8 cellular contexts compared by ENCODE assay signal in the genomic region with DNA sequence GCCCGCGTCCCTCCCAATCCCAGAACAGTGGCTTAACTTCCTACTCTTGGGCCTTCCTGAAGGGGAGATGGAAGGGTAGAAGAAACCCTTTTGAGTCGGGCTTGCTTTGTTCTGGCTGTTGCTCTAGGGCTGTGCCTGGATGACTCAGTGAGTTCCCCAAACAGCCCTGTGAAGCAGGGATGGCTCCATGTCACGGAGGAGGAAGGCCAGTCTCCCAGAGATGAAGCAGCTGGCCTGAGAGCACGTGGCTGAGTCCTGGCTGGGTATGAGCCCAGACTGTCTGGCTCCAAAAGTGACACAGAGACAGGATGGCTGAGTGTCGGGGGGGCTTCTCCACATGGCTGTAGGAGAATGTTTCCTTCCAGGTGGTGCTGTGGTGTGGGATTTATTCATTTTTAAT. TPM values are rescaled to one million over a fixed set of nuclear protein-coding genes. Genes with fewer than 3 reads are reported as not detected.
A peak's percentile ranks its signal among the peaks of the same experiment; 100 is the strongest.
DNase-seq lines count a peak whose midpoint lies in the region; ATAC-seq, FAIRE-seq and TF ChIP-seq lines count a peak whose summit lies in the region.

No MANE protein-coding gene starts in this region.

- H3K36me3 ChIP-seq in duodenal mucosa (ENCODE audit: control insufficient read depth in 1 of 2, insufficient read depth in 2 of 2, low read length in 2 of 2) (no peaks in the 10 kb centered on the region), vagina (no peaks in the 10 kb centered on the region)

- H3K9ac ChIP-seq in duodenal mucosa (ENCODE audit: low read depth in 1 of 2, low read length in 2 of 2): peak overlapping the region in 1 of 2 donors; percentile 28

- ATAC-seq in HG02798 (IDR thresholded peaks at IDR 0.05; ENCODE audit: poor library complexity, unreplicated experiment) (no peak), HG03175 (IDR thresholded peaks at IDR 0.05; ENCODE audit: unreplicated experiment) (no peak)

- no peaks in the 10 kb centered on the region for H3K9me3 ChIP-seq in duodenal mucosa (ENCODE audit: control insufficient read depth in 1 of 2, low read length in 2 of 2)
- H3K9me3 ChIP-seq in vagina: no peaks in the 10 kb centered on the region

- H3K4me3 ChIP-seq in duodenal mucosa (ENCODE audit: low read depth in 1 of 2, low read length in 2 of 2): no peak overlapping the region
- H3K4me3 ChIP-seq in vagina: peak overlapping the region in 1 of 2 donors; percentile 22

- TF ChIP-seq CTCF in vagina (IDR thresholded peaks at IDR 0.05): no peak

- H3K27me3 ChIP-seq in duodenal mucosa (ENCODE audit: control insufficient read depth in 1 of 2, insufficient read depth in 2 of 2, low read length in 2 of 2) (no peaks in the 10 kb centered on the region), vagina (no peaks in the 10 kb centered on the region)

- H3K4me1 ChIP-seq in duodenal mucosa (ENCODE audit: control insufficient read depth in 1 of 2, insufficient read depth in 2 of 2, low read length in 2 of 2) (peaks cover 14 to 28% of the 10 kb centered on the region in 2 donors), vagina (peaks cover 16% of the 10 kb centered on the region)

- no peak for TF ChIP-seq POLR2A in vagina (IDR thresholded peaks at IDR 0.05)

- DNase-seq in GM03348 (ENCODE audit: low spot score) (peak; percentile 81), RCC 7860 (ENCODE audit: low spot score) (peak; percentile 92), mucosa of gallbladder (ENCODE audit: low spot score) (peak; percentile 76), vagina (ENCODE audit: extremely low spot score in 2 of 2) (no peak), NCI-H510A treated with DMSO at 0.1 percent for 48 hours (lab: John Stamatoyannopoulos, UW) (no peak)

- H3K27ac ChIP-seq in duodenal mucosa (ENCODE audit: low read depth, low read length) (peak overlapping the region; percentile 51), vagina (peak overlapping the region; percentile 64)

- intact Hi-C loops in vagina (cut with DNase I): no loop called here

- FAIRE-seq in RCC 7860 (lab: Jason Lieb, UNC): peak; percentile 86

RNA-seq across cellular contexts. Expression of a gene that starts 4.6 kb away (rescaled TPM):
- total RNA-seq in mucosa of gallbladder (4.1 TPM), vagina (10.8 TPM)

RNA-seq across cellular contexts. Expression of a gene that starts 10.0 kb away (rescaled TPM):
- total RNA-seq in mucosa of gallbladder: 155 TPM
- 65.8 TPM for total RNA-seq in vagina

Comparison
In these comparisons a context has a peak if more than half of its experiments do, and no peak if none do; other contexts are left out.
1. DNase-seq: peak in GM03348 (single experiment), RCC 7860 (single experiment) and mucosa of gallbladder (single experiment); none in vagina (0 of 2) and NCI-H510A treated with DMSO at 0.1 percent for 48 hours (single experiment).